ENCODE assay signal across 1 cellular context in genomic region chr1:28233264-28233606, GRCh38.
TF ChIP-seq lines count a peak whose summit lies in the region.

No MANE protein-coding gene starts in this region.

TF ChIP-seq in GM23338, 12 proteins besides CTCF, POLR2A, EP300 and RAD21 (continued from another document):
- no peak for TF ChIP-seq CREB1 (CRISPR knock-in tag; IDR thresholded peaks at IDR 0.05; ENCODE audit: low read depth)
- no peak for TF ChIP-seq EZH2phosphoT487 (IDR thresholded peaks at IDR 0.05; ENCODE audit: unreplicated experiment)
- TF ChIP-seq EZH2 (IDR thresholded peaks at IDR 0.05; ENCODE audit: low read depth, unreplicated experiment) = no peak
- no peak for TF ChIP-seq ETS1 (IDR thresholded peaks at IDR 0.05)
- TF ChIP-seq POLR2AphosphoS5 (IDR thresholded peaks at IDR 0.05; ENCODE audit: low read depth) = no peak
- TF ChIP-seq REST (IDR thresholded peaks at IDR 0.05; ENCODE audit: unreplicated experiment) = no peak
- TF ChIP-seq NANOG (IDR thresholded peaks at IDR 0.05; ENCODE audit: borderline replicate concordance) = no peak
